In the genomic region with DNA sequence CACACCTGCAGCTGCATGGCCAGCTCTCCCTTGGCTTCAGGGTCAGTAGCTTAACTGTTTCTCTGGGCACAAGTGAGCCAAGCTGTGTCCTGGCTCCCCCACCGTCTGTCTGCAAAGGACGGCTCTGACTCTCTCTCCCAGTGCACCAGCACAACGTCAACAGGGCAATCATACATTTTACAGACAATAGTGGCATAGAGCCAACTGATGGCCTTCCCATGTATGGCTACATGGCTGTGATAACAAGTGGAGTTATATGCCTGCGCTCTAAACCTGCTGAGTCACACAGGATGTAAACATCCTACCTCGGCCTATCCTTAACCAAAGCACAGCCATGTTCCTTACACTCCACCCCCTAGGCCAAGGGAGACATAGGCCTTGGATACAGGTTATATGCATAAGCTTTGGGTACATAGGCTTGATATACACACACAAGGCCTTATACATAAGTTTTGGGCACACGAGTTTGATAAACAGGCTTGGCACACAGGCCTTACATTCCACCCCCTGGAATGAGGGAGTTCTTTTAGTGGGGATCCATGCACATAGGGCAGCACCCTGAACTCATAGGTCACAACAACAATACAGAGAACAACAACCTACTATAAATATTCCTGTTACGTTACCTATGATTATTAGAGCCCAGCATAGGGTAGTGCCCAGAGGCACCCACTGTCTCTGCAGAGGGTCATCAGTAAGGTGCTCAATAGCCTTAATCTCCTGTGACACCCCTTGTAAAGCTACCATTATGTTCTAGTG, we compare ENCODE assay signal across 23 cellular contexts. TPM values are rescaled to one million over a fixed set of nuclear protein-coding genes. Genes with fewer than 3 reads are reported as not detected.
DNase-seq lines count a peak whose midpoint lies in the region; FAIRE-seq and TF ChIP-seq lines count a peak whose summit lies in the region.
"Had no signal": no experiment of that assay in that cellular context is flagged by ENCODE, and none has a peak within 500 bp of the region (broad histone marks: within the 10 kb centered on the region; RNA-seq: fewer than 3 reads in every experiment).

No MANE protein-coding gene starts in this region.

- H3K9me3 Mint-ChIP-seq in HFFc6, result no peaks in the 10 kb centered on the region
- H3K9me3 Mint-ChIP-seq: central memory CD8-positive, alpha-beta T cell; stimulated activated naive CD8-positive, alpha-beta T cell treated with anti-CD3 and anti-CD28 coated beads, Interleukin-15, Interleukin-2, amounts not matched to agents 100 ng/mL and 50 ng/mL, for 24 hours had no signal

- peak; percentile 29 for DNase-seq in COR-L47 (lab: John Stamatoyannopoulos, UW)
- peak; percentile 32 for DNase-seq in NB4 (ENCODE audit: low read depth)
- peak; percentile 36 for DNase-seq in bronchial epithelial cell (ENCODE audit: low read depth)
- DNase-seq in lung microvascular endothelial cell (ENCODE audit: low read depth in 2 of 2), result peak; percentile 80 to 97
- DNase-seq in Karpas-422, result no peak
- DNase-seq in HFFc6, result no peak
- no peak for DNase-seq in kidney
- DNase-seq: activated gamma-delta T cell; AML-193; effector CD8-positive, alpha-beta T cell; GDM1; heart right ventricle; MG63; NCI-H226; SIG-M5; stimulated activated CD4-positive, alpha-beta T cell treated with anti-CD3 and anti-CD28 coated beads, Interleukin-2, amount 100 ng/mL, for 24 hours; T-helper 17 cell had no signal

- no peaks in the 10 kb centered on the region for H3K27me3 ChIP-seq in bronchial epithelial cell (ENCODE audit: control insufficient read depth, insufficient read depth, low read length)
- no peaks in the 10 kb centered on the region for H3K27me3 ChIP-seq in Karpas-422 (ENCODE audit: low read length)
- H3K27me3 ChIP-seq: heart right ventricle, MG63, tibial nerve had no signal

- H3K27ac Mint-ChIP-seq in HFFc6, result no peak overlapping the region
- H3K27ac Mint-ChIP-seq: nephron; stimulated activated naive CD8-positive, alpha-beta T cell treated with anti-CD3 and anti-CD28 coated beads, Interleukin-15, Interleukin-2, amounts not matched to agents 100 ng/mL and 50 ng/mL, for 24 hours; T-helper 17 cell had no signal

- H3K4me3 ChIP-seq in NB4 (ENCODE audit: low read depth, low read length), result no peak overlapping the region
- H3K4me3 ChIP-seq in bronchial epithelial cell (ENCODE audit: low read depth, low read length), result no peak overlapping the region
- no peak overlapping the region for H3K4me3 ChIP-seq in Karpas-422 (ENCODE audit: low read length)
- H3K4me3 ChIP-seq in kidney (ENCODE audit: low read length in 2 of 2), result no peak overlapping the region
- H3K4me3 ChIP-seq: heart right ventricle, MG63, tibial nerve had no signal

- H3K27me3 Mint-ChIP-seq in HFFc6 (ENCODE audit: insufficient read depth), result no peaks in the 10 kb centered on the region; the same call in none of the 2 replicates
- H3K27me3 Mint-ChIP-seq: central memory CD8-positive, alpha-beta T cell; stimulated activated naive CD8-positive, alpha-beta T cell treated with anti-CD3 and anti-CD28 coated beads, Interleukin-15, Interleukin-2, amounts not matched to agents 100 ng/mL and 50 ng/mL, for 24 hours; T-helper 17 cell had no signal

- no peaks in the 10 kb centered on the region for H3K9me2 ChIP-seq in Karpas-422 (replicated peaks; ENCODE audit: insufficient read depth, low read length)

- H3K36me3 ChIP-seq in bronchial epithelial cell (ENCODE audit: control insufficient read depth, insufficient read depth, low read length) (no peaks in the 10 kb centered on the region), Karpas-422 (ENCODE audit: insufficient read depth, low read length) (no peaks in the 10 kb centered on the region; the same call in 1 of the 2 replicates), kidney (ENCODE audit: control insufficient read depth in 1 of 2, insufficient read depth in 2 of 2, low read length in 2 of 2) (no peaks in the 10 kb centered on the region)
- H3K36me3 ChIP-seq: heart right ventricle, MG63, tibial nerve had no signal

- TF ChIP-seq CTCF in NB4 (IDR thresholded peaks at IDR 0.05; ENCODE audit: low read depth, low read length) (no peak), bronchial epithelial cell (IDR thresholded peaks at IDR 0.05; ENCODE audit: insufficient read depth, low read length, severe bottlenecking) (no peak), HFFc6 (IDR thresholded peaks at IDR 0.05) (no peak), kidney (IDR thresholded peaks at IDR 0.05; ENCODE audit: borderline replicate concordance, extremely low read depth, insufficient read depth) (no peak)

- H3K9ac ChIP-seq in Karpas-422 (ENCODE audit: low read length), result no peak overlapping the region
- no peak overlapping the region for H3K9ac ChIP-seq in kidney (ENCODE audit: low read length in 2 of 2)

- no peak overlapping the region for H3K4me2 ChIP-seq in Karpas-422 (ENCODE audit: low read depth, low read length, poor library complexity, severe bottlenecking)

- H4K20me1 ChIP-seq in Karpas-422 (ENCODE audit: insufficient read depth, low read depth, low read length), result no peaks in the 10 kb centered on the region

- H3K27ac ChIP-seq in Karpas-422 (ENCODE audit: low read length) (no peak overlapping the region), kidney (ENCODE audit: low read depth in 2 of 2, low read length in 2 of 2) (no peak overlapping the region)
- H3K27ac ChIP-seq: heart right ventricle, tibial nerve had no signal

- H3K4me1 ChIP-seq in Karpas-422 (ENCODE audit: low read length) (no peaks in the 10 kb centered on the region), kidney (ENCODE audit: control insufficient read depth in 1 of 2, insufficient read depth in 1 of 2, low read depth in 1 of 2, low read length in 2 of 2) (peaks cover 0 to 9% of the 10 kb centered on the region in 2 donors)

- H3K9me3 ChIP-seq in Karpas-422 (ENCODE audit: low read length), result no peaks in the 10 kb centered on the region
- H3K9me3 ChIP-seq in kidney (ENCODE audit: control insufficient read depth in 1 of 2, low read length in 2 of 2), result no peaks in the 10 kb centered on the region
- H3K9me3 ChIP-seq: heart right ventricle, MG63, tibial nerve had no signal

- no peak overlapping the region for H2AFZ ChIP-seq in Karpas-422 (ENCODE audit: low read length)

- no peak for TF ChIP-seq POLR2A in NB4 (IDR thresholded peaks at IDR 0.05; ENCODE audit: extremely low read depth, insufficient read length)

- FAIRE-seq in bronchial epithelial cell (lab: Jason Lieb, UNC) (no peak), kidney (lab: Jason Lieb, UNC) (no peak)

- no peaks in the 10 kb centered on the region for H3K36me3 Mint-ChIP-seq in HFFc6 (ENCODE audit: low read depth)

- H3K79me2 ChIP-seq in Karpas-422 (ENCODE audit: low read length), result no peaks in the 10 kb centered on the region

- peaks cover 28% of the 10 kb centered on the region for H3K4me1 Mint-ChIP-seq in HFFc6 (ENCODE audit: low read depth)
- H3K4me1 Mint-ChIP-seq: T-helper 17 cell had no signal

- H3K4me3 Mint-ChIP-seq in HFFc6, result no peak overlapping the region
- H3K4me3 Mint-ChIP-seq: central memory CD8-positive, alpha-beta T cell; nephron; stimulated activated naive CD8-positive, alpha-beta T cell treated with anti-CD3 and anti-CD28 coated beads, Interleukin-15, Interleukin-2, amounts not matched to agents 100 ng/mL and 50 ng/mL, for 24 hours; T-helper 17 cell had no signal

- intact Hi-C loops in kidney (cut with DNase I), result no loop called here

RNA-seq across cellular contexts. Expression of gene PHOSPHO2, which starts 17.7 kb away (rescaled TPM):
- 2.4 and 4.0 TPM in 2 replicates for total RNA-seq in bronchial epithelial cell
- total RNA-seq in lung microvascular endothelial cell, result 1.7 and 2.6 TPM in 2 replicates
- 4.6 and 13.0 TPM in 2 replicates for total RNA-seq in Karpas-422 (2014; rRNA removed; shearing (Covaris generic); ENCODE audit: low replicate concordance)
- total RNA-seq in HFFc6 (2021; fragmentation: NEBNext Ultra II Directional; extraction: Animal tissue kit (Norgen Biotek cat#: 25700)), result 1 to 10 TPM; 1.6 to 2.6 (median 2.0) TPM
- 7.5 TPM for total RNA-seq in kidney
- 4.5 TPM for polyA plus RNA-seq in kidney (ENCODE audit: insufficient read depth, low read depth, low replicate concordance)

RNA-seq across cellular contexts. Expression of gene CFAP210, which starts 17.7 kb away (rescaled TPM):
- total RNA-seq in bronchial epithelial cell (not detected in 2 replicates), lung microvascular endothelial cell (not detected in 2 replicates), kidney (0.60 TPM)
- total RNA-seq in Karpas-422 (2014; rRNA removed; shearing (Covaris generic); ENCODE audit: low replicate concordance), result 0.07 and 0.18 TPM in 2 replicates
- total RNA-seq in HFFc6 (2021; fragmentation: NEBNext Ultra II Directional; extraction: Animal tissue kit (Norgen Biotek cat#: 25700)), result under 1 TPM in 4 of 6 experiments, not detected in 2; 0.10 to 0.19 (median 0.13) TPM
- polyA plus RNA-seq in kidney (ENCODE audit: insufficient read depth, low read depth, low replicate concordance), result 0.65 TPM
- total RNA-seq: H4, heart right ventricle, mesenteric fat pad had no signal

RNA-seq across cellular contexts. Expression of gene KLHL23, which starts 21.7 kb away (rescaled TPM):
- total RNA-seq in bronchial epithelial cell (2.1 and 3.7 TPM in 2 replicates), lung microvascular endothelial cell (14.4 and 21.8 TPM in 2 replicates), kidney (4.6 TPM)
- 24.5 and 30.7 TPM in 2 replicates for total RNA-seq in Karpas-422 (2014; rRNA removed; shearing (Covaris generic); ENCODE audit: low replicate concordance)
- total RNA-seq in HFFc6 (2021; fragmentation: NEBNext Ultra II Directional; extraction: Animal tissue kit (Norgen Biotek cat#: 25700)), result 1 to 10 TPM in 4 of 6 experiments, under 1 TPM in 2; 0.79 to 2.5 (median 1.3) TPM
- polyA plus RNA-seq in kidney (ENCODE audit: insufficient read depth, low read depth, low replicate concordance), result 3.0 TPM

Comparison
In these comparisons a context has a peak if more than half of its experiments do, and no peak if none do; other contexts are left out.
1. DNase-seq: peak in COR-L47 (single experiment), NB4 (single experiment), bronchial epithelial cell (single experiment) and lung microvascular endothelial cell (2 of 2); none in Karpas-422 (single experiment), HFFc6 (single experiment) and kidney (single experiment).